Comparison of ENCODE assay signal across 11 cellular contexts in genomic region chrX:82127228-82128123, GRCh38.
DNase-seq lines count a peak whose midpoint lies in the region; ATAC-seq, FAIRE-seq and TF ChIP-seq lines count a peak whose summit lies in the region.
"Had no signal": no experiment of that assay in that cellular context is flagged by ENCODE, and none has a peak within 500 bp of the region (broad histone marks: within the 10 kb centered on the region; RNA-seq: fewer than 3 reads in every experiment).

No MANE protein-coding gene starts in this region.

- TF ChIP-seq POLR2A in GM12891 (IDR thresholded peaks at IDR 0.05; ENCODE audit: low read depth, low read length) = no peak

- peak; percentile 64 for ATAC-seq in GM19324 (IDR thresholded peaks at IDR 0.05; ENCODE audit: low FRiP score, unreplicated experiment)
- ATAC-seq in HG02870 (IDR thresholded peaks at IDR 0.05; ENCODE audit: unreplicated experiment) = peak; percentile 80
- ATAC-seq in activated CD4-positive, CD25-positive, alpha-beta regulatory T cell treated with anti-CD3 and anti-CD28 coated beads, Interleukin-2, amount 50 U/mL, for 24 hours = no peak
- ATAC-seq: CD8-positive, alpha-beta T cell had no signal

- FAIRE-seq in GM12891 (lab: Jason Lieb, UNC) = peak; percentile 9

- no peak for DNase-seq in GM12891 (ENCODE audit: insufficient read length, low spot score)
- peak; percentile 52 for DNase-seq in MV-4-11 (lab: John Stamatoyannopoulos, UW)
- no peak for DNase-seq in COLO829 (ENCODE audit: low spot score)
- no peak for DNase-seq in NCI-H510A (lab: John Stamatoyannopoulos, UW)
- no peak for DNase-seq in ecto neural progenitor cell (ENCODE audit: low spot score)
- DNase-seq: nucleus accumbens, upper lobe of left lung had no signal

TF ChIP-seq in GM12891, 5 proteins besides CTCF, POLR2A, EP300 and RAD21:
- TF ChIP-seq POLR2AphosphoS5 (IDR thresholded peaks at IDR 0.05; ENCODE audit: low read depth, low read length) (no peak), PAX5 (IDR thresholded peaks at IDR 0.05; ENCODE audit: insufficient read depth, low read length, severe bottlenecking) (no peak), POU2F2 (IDR thresholded peaks at IDR 0.05; ENCODE audit: low read depth, low read length) (no peak), TAF1 (IDR thresholded peaks at IDR 0.05; ENCODE audit: low read depth, low read length) (no peak), SPI1 (IDR thresholded peaks at IDR 0.05; ENCODE audit: low read depth, low read length) (no peak)

Comparison
In these comparisons a context has a peak if more than half of its experiments do, and no peak if none do; other contexts are left out.
1. ATAC-seq: peak in GM19324 (single experiment) and HG02870 (single experiment); none in activated CD4-positive, CD25-positive, alpha-beta regulatory T cell treated with anti-CD3 and anti-CD28 coated beads, Interleukin-2, amount 50 U/mL, for 24 hours (0 of 2).